18 cellular contexts compared by ENCODE assay signal in genomic region chr7:114342431-114343181, GRCh38.
"Had no signal": no experiment of that assay in that cellular context is flagged by ENCODE, and none has a peak within 500 bp of the region (broad histone marks: within the 10 kb centered on the region; RNA-seq: fewer than 3 reads in every experiment).

No MANE protein-coding gene starts in this region.

- H3K4me2 ChIP-seq: hepatocyte had no signal

- H3K27ac ChIP-seq: dorsolateral prefrontal cortex, hepatocyte, neutrophil, sigmoid colon, skin epidermis had no signal

- ATAC-seq: left lobe of liver; naive thymus-derived CD8-positive, alpha-beta T cell had no signal

- DNase-seq: cortex of kidney; dorsolateral prefrontal cortex; effector CD8-positive, alpha-beta T cell; foreskin melanocyte; head of caudate nucleus; mammary epithelial cell; mucosa of descending colon; naive thymus-derived CD8-positive, alpha-beta T cell; posterior cingulate gyrus; sigmoid colon; stimulated activated CD4-positive, alpha-beta T cell treated with anti-CD3 and anti-CD28 coated beads, Interleukin-12 subunit alpha, Interleukin-12 subunit beta, amount 100 ng/mL, for 4 hours; stimulated activated naive CD4-positive, alpha-beta T cell treated with Interleukin-2 at 50 U/mL for 16 hours; trophoblast cell had no signal

- H3K4me3 ChIP-seq: dorsolateral prefrontal cortex, hepatocyte, mucosa of descending colon, sigmoid colon, skin epidermis had no signal

- H3K36me3 ChIP-seq: neutrophil, sigmoid colon had no signal

- FAIRE-seq: urothelium cell line had no signal

- H3K9me3 ChIP-seq: mucosa of descending colon, neutrophil, sigmoid colon had no signal

- H3K27me3 ChIP-seq: dorsolateral prefrontal cortex, hepatocyte, neutrophil, sigmoid colon had no signal

- H3K79me2 ChIP-seq: hepatocyte had no signal

- H2AFZ ChIP-seq: hepatocyte had no signal
